Comparison of ENCODE assay signal across 19 cellular contexts in genomic region chr10:131211556-131211955, GRCh38.
DNase-seq lines count a peak whose midpoint lies in the region; ATAC-seq lines count a peak whose summit lies in the region.
"Had no signal": no experiment of that assay in that cellular context is flagged by ENCODE, and none has a peak within 500 bp of the region (broad histone marks: within the 10 kb centered on the region; RNA-seq: fewer than 3 reads in every experiment).

No MANE protein-coding gene starts in this region.

- DNase-seq in NCI-H2196 (lab: John Stamatoyannopoulos, UW; ENCODE audit: unreplicated experiment) (peak; percentile 7), NCI-H2196 treated with DMSO at 0.1 percent for 48 hours (lab: John Stamatoyannopoulos, UW; ENCODE audit: unreplicated experiment) (no peak), G401 (ENCODE audit: low spot score) (peak; percentile 61), ecto neural progenitor cell (ENCODE audit: low spot score) (peak; percentile 15), sciatic nerve (ENCODE audit: low spot score) (no peak), NCI-H510A treated with DMSO at 0.1 percent for 48 hours (lab: John Stamatoyannopoulos, UW) (no peak), Kasumi-1 (lab: John Stamatoyannopoulos, UW) (no peak)
- DNase-seq in activated naive CD4-positive, alpha-beta T cell treated with Interleukin-2 at 50 U/mL for 16 hours: no peak
- DNase-seq: Caco-2; CD4-positive, alpha-beta T cell; GDM1; H7; IMR-90; NCI-H1417 treated with DMSO at 0.1 percent for 48 hours; NCI-H1930; NCI-H446; NCI-H69; NK-92 treated with Interleukin-12 subunit alpha and Interleukin-12 subunit beta, amount 100 ng/mL, for 24 hours; OCI-M1 had no signal

- peak; percentile 34 for ATAC-seq in sciatic nerve

- intact Hi-C loops in sciatic nerve (cut with DNase I): no loop called here

- in situ Hi-C loops in G401 (cut with HindIII; ENCODE audit: low sequenced_read_pairs): no loop called here

Comparison
In these comparisons a context has a peak if more than half of its experiments do, and no peak if none do; other contexts are left out.
1. DNase-seq: peak in NCI-H2196 (single experiment), G401 (single experiment) and ecto neural progenitor cell (single experiment); none in NCI-H2196 treated with DMSO at 0.1 percent for 48 hours (single experiment), sciatic nerve (single experiment), NCI-H510A treated with DMSO at 0.1 percent for 48 hours (single experiment), Kasumi-1 (0 of 2) and activated naive CD4-positive, alpha-beta T cell treated with Interleukin-2 at 50 U/mL for 16 hours (single experiment).